ENCODE assay signal across 8 cellular contexts in genomic region chr12:98516184-98516873, GRCh38.
A peak's percentile ranks its signal among the peaks of the same experiment; 100 is the strongest.
DNase-seq lines count a peak whose midpoint lies in the region; FAIRE-seq and TF ChIP-seq lines count a peak whose summit lies in the region.

No MANE protein-coding gene starts in this region.

- H3K36me3 ChIP-seq in neuron (ENCODE audit: insufficient read depth, low read length) (peaks cover 8% of the 10 kb centered on the region), subcutaneous abdominal adipose tissue (ENCODE audit: control insufficient read depth in 5 of 5, insufficient read depth in 5 of 5, low read length in 5 of 5) (no peaks in the 10 kb centered on the region)

- no peaks in the 10 kb centered on the region for H3K9me3 ChIP-seq in neuron (ENCODE audit: low read length)
- no peaks in the 10 kb centered on the region for H3K9me3 ChIP-seq in subcutaneous abdominal adipose tissue (ENCODE audit: control insufficient read depth in 5 of 5, low read length in 5 of 5)

- H3K27me3 ChIP-seq in neuron (ENCODE audit: insufficient read depth, low read length) (no peaks in the 10 kb centered on the region), subcutaneous abdominal adipose tissue (ENCODE audit: control insufficient read depth in 5 of 5, insufficient read depth in 4 of 5, low read length in 5 of 5) (no peaks in the 10 kb centered on the region)

- H3K27ac ChIP-seq in RWPE1 (peak overlapping the region; percentile 98), subcutaneous abdominal adipose tissue (ENCODE audit: low read depth, low read length) (peak overlapping the region; percentile 85)

- peak overlapping the region; percentile 96 for H3K4me3 ChIP-seq in foreskin fibroblast (ENCODE audit: low read depth in 1 of 2, low read length in 2 of 2)
- peak overlapping the region; percentile 86 for H3K4me3 ChIP-seq in neuron (ENCODE audit: low read length)
- peak overlapping the region; percentile 59 to 99 (median 94) for H3K4me3 ChIP-seq in subcutaneous abdominal adipose tissue (ENCODE audit: low read depth in 1 of 5, low read length in 5 of 5)

- peak; percentile 83 for TF ChIP-seq CTCF in RWPE1 (conservative IDR thresholded peaks at IDR 0.05; ENCODE audit: low read depth)
- TF ChIP-seq CTCF in foreskin fibroblast (IDR thresholded peaks at IDR 0.05; ENCODE audit: low read depth, low read length) = peak; percentile 66

- CTCF ChIA-PET in RWPE1 (lab: Yijun Ruan, JAX) = interaction anchor here (0.5 to 1.6 kb wide), 6 partner anchors 9 to 146 kb away, joined by 3 to 4 read pairs (median 4); no protein-coding TSS in a partner anchor

- TF ChIP-seq POLR2A in H54 (IDR thresholded peaks at IDR 0.05; ENCODE audit: low read depth, low read length) = peak; percentile 45; the same call in 1 of the 2 replicates

- DNase-seq in ELR (ENCODE audit: low read depth) = peak; percentile 94
- DNase-seq in H54 (ENCODE audit: insufficient read length, low spot score) = peak; percentile 44
- DNase-seq in LoVo (ENCODE audit: low spot score) = peak; percentile 86
- peak; percentile 64 for DNase-seq in RWPE1 (ENCODE audit: low spot score)
- peak; percentile 67 for DNase-seq in activated effector memory CD4-positive, alpha-beta T cell treated with Interleukin-2 at 50 U/mL for 16 hours
- peak; percentile 68 to 89 for DNase-seq in foreskin fibroblast

- FAIRE-seq in H54 (lab: Jason Lieb, UNC) = no peak

- peak overlapping the region; percentile 79 for H2AFZ ChIP-seq in neuron (ENCODE audit: low read depth, low read length)

- peak overlapping the region in 4 of 5 donors; percentile 82 to 97 (median 96) for H3K9ac ChIP-seq in subcutaneous abdominal adipose tissue (ENCODE audit: low read length in 5 of 5)

- POLR2A ChIA-PET in RWPE1 (lab: Yijun Ruan, JAX; ENCODE audit: low non-redundant PET) = interaction anchor here (0.8 kb wide), 1 partner anchor 15 kb away, joined by 5 read pairs; no protein-coding TSS in a partner anchor

- H3K4me1 ChIP-seq in neuron (ENCODE audit: insufficient read depth, low read length) (peaks cover 20% of the 10 kb centered on the region), subcutaneous abdominal adipose tissue (ENCODE audit: control insufficient read depth in 5 of 5, insufficient read depth in 5 of 5, low read length in 5 of 5) (peaks cover 2 to 30% (median 22%) of the 10 kb centered on the region in 5 donors)

Comparison
In these comparisons a context has a peak if more than half of its experiments do, and no peak if none do; other contexts are left out.
1. Peak in every context shown above with its lines: DNase-seq, H3K4me3 ChIP-seq and H3K27ac ChIP-seq.
2. DNase-seq: peak in every context shown above with its lines; median percentile 94 in ELR; 86 in LoVo; 78 in foreskin fibroblast; 67 in activated effector memory CD4-positive, alpha-beta T cell treated with Interleukin-2 at 50 U/mL for 16 hours; 64 in RWPE1; 44 in H54.